In genomic region chr1:202959276-202959620, GRCh38 we compare ENCODE assay signal across 12 cellular contexts. TPM values are rescaled to one million over a fixed set of nuclear protein-coding genes. Genes with fewer than 3 reads are reported as not detected.
A peak's percentile ranks its signal among the peaks of the same experiment; 100 is the strongest.
DNase-seq lines count a peak whose midpoint lies in the region; ATAC-seq and TF ChIP-seq lines count a peak whose summit lies in the region.
"Had no signal": no experiment of that assay in that cellular context is flagged by ENCODE, and none has a peak within 500 bp of the region (broad histone marks: within the 10 kb centered on the region; RNA-seq: fewer than 3 reads in every experiment).

No MANE protein-coding gene starts in this region.

- no peaks in the 10 kb centered on the region for H3K9me3 ChIP-seq in left ventricle myocardium inferior (replicated peaks)
- H3K9me3 ChIP-seq in OCI-LY7 (ENCODE audit: low read length) = no peaks in the 10 kb centered on the region
- H3K9me3 ChIP-seq in fibroblast of lung (ENCODE audit: control insufficient read depth, insufficient read depth, low read depth, low read length) = no peaks in the 10 kb centered on the region

- H3K36me3 Mint-ChIP-seq in CD14-positive monocyte = peaks cover 39 to 49% of the 10 kb centered on the region in 2 donors

- H2AFZ ChIP-seq in OCI-LY7 (ENCODE audit: low read length) (no peak overlapping the region), fibroblast of lung (ENCODE audit: low read length) (no peak overlapping the region)

- H3K4me3 Mint-ChIP-seq in CD14-positive monocyte = no peak overlapping the region

- no peaks in the 10 kb centered on the region for H3K27me3 ChIP-seq in left ventricle myocardium inferior (ENCODE audit: low read depth)
- H3K27me3 ChIP-seq in fibroblast of lung (ENCODE audit: control insufficient read depth, insufficient read depth, low read length) = no peaks in the 10 kb centered on the region

- H3K4me2 ChIP-seq in OCI-LY7 (ENCODE audit: low read length) (0 out of 2 replicates have a peak overlapping the region, but pooled peaks have one; percentile 82), fibroblast of lung (ENCODE audit: extremely low read depth, insufficient read depth, low read length) (no peak overlapping the region)

- peaks cover 78% of the 10 kb centered on the region for H3K4me1 ChIP-seq in left ventricle myocardium inferior
- peaks cover 14% of the 10 kb centered on the region for H3K4me1 ChIP-seq in OCI-LY7 (ENCODE audit: insufficient read depth, low read length, poor library complexity, severe bottlenecking)
- peaks cover 12% of the 10 kb centered on the region for H3K4me1 ChIP-seq in fibroblast of lung (ENCODE audit: control insufficient read depth, extremely low read depth, insufficient read depth, low read length)

- peaks cover 0 to 2% (median 0%) of the 10 kb centered on the region in 3 donors for H3K27me3 Mint-ChIP-seq in CD14-positive monocyte (ENCODE audit: low read depth in 3 of 3)
- H3K27me3 Mint-ChIP-seq: naive B cell had no signal

- intact Hi-C loops in left ventricle myocardium inferior (cut with micrococcal nuclease) (no loop called here), left ventricle myocardium superior (cut with micrococcal nuclease) (no loop called here), OCI-LY7 (cut with micrococcal nuclease; ENCODE audit: unreplicated experiment) (loop anchor here (2.0 to 5.0 kb wide), 2 partner anchors 32 to 72 kb away; partner anchors contain the start of genes KLHL12 and RABIF), CD14-positive monocyte (cut with micrococcal nuclease) (loop anchor here in 1 of 2 donors (10.0 kb wide), 1 partner anchor 46 kb away; the partner anchor contains the start of gene TMEM183A)

- H3K9me2 ChIP-seq in OCI-LY7 (ENCODE audit: insufficient read depth, low read length) = no peaks in the 10 kb centered on the region

- peaks cover 39% of the 10 kb centered on the region for H3K4me1 Mint-ChIP-seq in CD14-positive monocyte

- H4K20me1 ChIP-seq in OCI-LY7 (ENCODE audit: insufficient read depth, low read length) (peaks cover 12% of the 10 kb centered on the region), fibroblast of lung (ENCODE audit: control insufficient read depth, extremely low read depth, insufficient read depth, low read length) (no peaks in the 10 kb centered on the region)

- H3K4me3 ChIP-seq in left ventricle myocardium inferior = no peak overlapping the region
- H3K4me3 ChIP-seq in OCI-LY7 (ENCODE audit: low read depth, low read length, poor library complexity, severe bottlenecking) = no peak overlapping the region
- H3K4me3 ChIP-seq in fibroblast of lung (replicated peaks in 1 of 4; ENCODE audit: control extremely low read depth in 1 of 4, insufficient read depth in 1 of 4, low read depth in 3 of 4, low read length in 4 of 4) = no peak overlapping the region

- H3K9me3 Mint-ChIP-seq in CD14-positive monocyte = no peaks in the 10 kb centered on the region
- H3K9me3 Mint-ChIP-seq: naive B cell had no signal

- H3K27ac Mint-ChIP-seq in CD14-positive monocyte = no peak overlapping the region

- ATAC-seq in left ventricle myocardium superior = no peak
- ATAC-seq in HG03135 (IDR thresholded peaks at IDR 0.05; ENCODE audit: unreplicated experiment) = no peak
- ATAC-seq in GM21576 (IDR thresholded peaks at IDR 0.05; ENCODE audit: unreplicated experiment) = no peak
- ATAC-seq: activated CD4-positive, CD25-positive, alpha-beta regulatory T cell treated with anti-CD3 and anti-CD28 coated beads, Interleukin-2, amount 50 U/mL, for 24 hours had no signal

- H3K9ac ChIP-seq in fibroblast of lung (ENCODE audit: insufficient read depth, low read length) = no peak overlapping the region

- CTCF ChIA-PET in OCI-LY7 (lab: Charles Lee; ENCODE audit: unreplicated experiment) = no interaction called here

- POLR2A ChIA-PET in OCI-LY7 (lab: Charles Lee) = interaction anchor here (1.1 kb wide), 1 partner anchor 32 kb away, joined by 4 read pairs; the partner anchor contains the start of gene KLHL12

- H3K79me2 ChIP-seq in OCI-LY7 (ENCODE audit: insufficient read depth, low read depth, low read length) = peaks cover 27% of the 10 kb centered on the region
- peaks cover 32% of the 10 kb centered on the region for H3K79me2 ChIP-seq in fibroblast of lung (ENCODE audit: control insufficient read depth, insufficient read depth, low read length)

- TF ChIP-seq CTCF in left ventricle myocardium inferior (IDR thresholded peaks at IDR 0.05; ENCODE audit: borderline replicate concordance) = no peak
- TF ChIP-seq CTCF in OCI-LY7 (conservative IDR thresholded peaks at IDR 0.05; ENCODE audit: low read length) = no peak
- no peak for TF ChIP-seq CTCF in fibroblast of lung (conservative IDR thresholded peaks at IDR 0.05 in 1 of 2, IDR thresholded peaks at IDR 0.05 in 1 of 2; ENCODE audit: low read depth in 1 of 2, low read length in 2 of 2)
- no peak for TF ChIP-seq CTCF in CD14-positive monocyte (IDR thresholded peaks at IDR 0.05)

- H3K36me3 ChIP-seq in left ventricle myocardium inferior = peaks cover 31% of the 10 kb centered on the region
- peaks cover 11% of the 10 kb centered on the region for H3K36me3 ChIP-seq in OCI-LY7 (ENCODE audit: insufficient read depth, low read length)
- H3K36me3 ChIP-seq in fibroblast of lung (ENCODE audit: control insufficient read depth, insufficient read depth, low read length) = peaks cover 9% of the 10 kb centered on the region

- no TSS peak for BruUV-seq in OCI-LY7 (replicated peaks; lab: Mats Ljungman, UMichigan)

- DNase-seq in left ventricle myocardium inferior = no peak
- DNase-seq in left ventricle myocardium superior = no peak
- no peak for DNase-seq in OCI-LY7 (ENCODE audit: low spot score)
- DNase-seq in fibroblast of lung (ENCODE audit: low read depth in 2 of 2) = peak; percentile 49 to 58
- DNase-seq in anterior cingulate cortex (lab: John Stamatoyannopoulos, UW) = no peak
- DNase-seq in CD14-positive monocyte (ENCODE audit: low spot score) = no peak
- DNase-seq: DND-41, naive B cell, NCI-H1048 had no signal

- peak overlapping the region; percentile 92 for H3K27ac ChIP-seq in left ventricle myocardium inferior (replicated peaks)
- H3K27ac ChIP-seq in OCI-LY7 (ENCODE audit: low read depth, low read length, poor library complexity, severe bottlenecking) = no peak overlapping the region
- H3K27ac ChIP-seq in fibroblast of lung (ENCODE audit: insufficient read depth, low read length) = no peak overlapping the region

RNA-seq across cellular contexts. Expression of gene ADIPOR1, which starts 1.1 kb away (rescaled TPM):
- 87.0 TPM for total RNA-seq in left ventricle myocardium inferior
- 88.1 TPM for total RNA-seq in left ventricle myocardium superior
- 49.4 and 55.2 TPM in 2 replicates for total RNA-seq in OCI-LY7 (2014; rRNA removed; shearing (Covaris generic))
- total RNA-seq in OCI-LY7 (2022) = 55.0 and 57.4 TPM in 2 replicates
- total RNA-seq in fibroblast of lung = 62.4 and 81.7 TPM in 2 replicates
- polyA plus RNA-seq in fibroblast of lung = 106 and 116 TPM in 2 replicates
- 53.1 and 56.0 TPM in 2 replicates for polyA plus RNA-seq in fibroblast of lung (2012)
- 98.1 and 114 TPM in 2 replicates for polyA minus RNA-seq in fibroblast of lung (ENCODE audit: low replicate concordance)
- polyA plus RNA-seq in CD14-positive monocyte = 100 to 1,000 TPM; 197 to 216 TPM

RNA-seq across cellular contexts. Expression of gene CYB5R1, which starts 7.8 kb away (rescaled TPM):
- total RNA-seq in left ventricle myocardium inferior (174 TPM), left ventricle myocardium superior (104 TPM), OCI-LY7 (2022) (19.3 and 22.2 TPM in 2 replicates), fibroblast of lung (28.2 and 48.1 TPM in 2 replicates)
- total RNA-seq in OCI-LY7 (2014; rRNA removed; shearing (Covaris generic)) = 12.8 and 14.5 TPM in 2 replicates
- polyA plus RNA-seq in fibroblast of lung (36.9 and 41.2 TPM in 2 replicates), CD14-positive monocyte (10 to 100 TPM; 65.0 to 70.5 TPM)
- 38.9 and 40.1 TPM in 2 replicates for polyA plus RNA-seq in fibroblast of lung (2012)
- 35.3 and 44.1 TPM in 2 replicates for polyA minus RNA-seq in fibroblast of lung (ENCODE audit: low replicate concordance)

RNA-seq across cellular contexts. Expression of gene KLHL12, which starts 32.2 kb away (rescaled TPM):
- total RNA-seq in left ventricle myocardium inferior (22.7 TPM), left ventricle myocardium superior (18.8 TPM), OCI-LY7 (2022) (46.2 and 46.5 TPM in 2 replicates), fibroblast of lung (48.3 and 55.5 TPM in 2 replicates)
- 33.9 and 35.7 TPM in 2 replicates for total RNA-seq in OCI-LY7 (2014; rRNA removed; shearing (Covaris generic))
- polyA plus RNA-seq in fibroblast of lung (39.4 and 46.3 TPM in 2 replicates), CD14-positive monocyte (10 to 100 TPM; 21.9 to 36.7 TPM)
- polyA plus RNA-seq in fibroblast of lung (2012) = 16.6 and 17.5 TPM in 2 replicates
- polyA minus RNA-seq in fibroblast of lung (ENCODE audit: low replicate concordance) = 22.5 and 26.0 TPM in 2 replicates

RNA-seq across cellular contexts. Expression of gene TMEM183A, which starts 47.9 kb away (rescaled TPM):
- 21.8 TPM for total RNA-seq in left ventricle myocardium inferior
- total RNA-seq in left ventricle myocardium superior = 24.3 TPM
- 92.4 and 99.3 TPM in 2 replicates for total RNA-seq in OCI-LY7 (2014; rRNA removed; shearing (Covaris generic))
- 75.5 and 83.9 TPM in 2 replicates for total RNA-seq in OCI-LY7 (2022)
- total RNA-seq in fibroblast of lung = 74.5 and 83.7 TPM in 2 replicates
- polyA plus RNA-seq in fibroblast of lung = 74.2 and 75.3 TPM in 2 replicates
- polyA plus RNA-seq in fibroblast of lung (2012) = 41.9 and 43.0 TPM in 2 replicates
- polyA minus RNA-seq in fibroblast of lung (ENCODE audit: low replicate concordance) = 126 and 154 TPM in 2 replicates
- polyA plus RNA-seq in CD14-positive monocyte = 10 to 100 TPM; 60.5 to 70.0 TPM

Comparison
In these comparisons a context has a peak if more than half of its experiments do, and no peak if none do; other contexts are left out.
1. DNase-seq: peak in fibroblast of lung (2 of 2); none in left ventricle myocardium inferior (single experiment), left ventricle myocardium superior (single experiment), OCI-LY7 (single experiment), anterior cingulate cortex (0 of 58) and CD14-positive monocyte (single experiment).